10 cellular contexts compared by ENCODE assay signal in the genomic region with DNA sequence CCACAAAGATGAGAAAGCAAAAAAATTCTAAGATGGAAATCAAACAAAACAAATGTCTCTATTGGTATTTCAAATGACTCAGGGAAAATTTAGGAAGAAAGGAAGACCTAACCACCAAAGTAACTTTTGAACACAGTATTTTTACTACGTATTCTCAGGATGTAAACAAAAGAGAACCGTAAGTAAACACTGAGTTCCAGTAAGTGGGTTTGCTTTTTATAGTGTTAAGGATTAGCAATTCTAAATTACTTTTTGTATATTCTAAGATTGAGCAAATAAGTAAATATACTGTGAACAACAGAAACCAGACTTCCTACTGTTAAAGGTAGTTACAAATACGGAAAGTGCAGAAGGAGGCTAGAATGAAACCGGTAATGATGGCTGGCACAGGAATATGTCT.
"Had no signal": no experiment of that assay in that cellular context is flagged by ENCODE, and none has a peak within 500 bp of the region (broad histone marks: within the 10 kb centered on the region; RNA-seq: fewer than 3 reads in every experiment).

No MANE protein-coding gene starts in this region.

- H3K4me3 ChIP-seq: esophagus squamous epithelium, heart right ventricle, skin epidermis, tibial artery had no signal

- H3K27ac ChIP-seq: esophagus squamous epithelium, heart right ventricle, skin epidermis, tibial artery had no signal

- H3K9me3 ChIP-seq: esophagus squamous epithelium, heart right ventricle, tibial artery had no signal

- H3K36me3 ChIP-seq: esophagus squamous epithelium, heart right ventricle, tibial artery had no signal

- DNase-seq: activated CD4-positive, alpha-beta T cell treated with anti-CD3 and anti-CD28 coated beads for 4 hours; activated CD8-positive, alpha-beta T cell treated with anti-CD3 and anti-CD28 coated beads, Interleukin-2, amount 10 ng/mL, durations not matched to agents 7 days and 5 days; activated naive CD4-positive, alpha-beta T cell treated with anti-CD3 and anti-CD28 coated beads for 36 hours; esophagus squamous epithelium; heart right ventricle; naive thymus-derived CD4-positive, alpha-beta T cell; stimulated activated CD4-positive, alpha-beta T cell treated with anti-CD3 and anti-CD28 coated beads, Interleukin-4, amount 100 ng/mL, for 4 hours; T-helper 9 cell; tibial artery had no signal

- H3K27me3 ChIP-seq: esophagus squamous epithelium, heart right ventricle, tibial artery had no signal
